Comparison of ENCODE assay signal across 8 cellular contexts in genomic region chr13:73767747-73768315, GRCh38.
DNase-seq lines count a peak whose midpoint lies in the region; ATAC-seq and TF ChIP-seq lines count a peak whose summit lies in the region.

No MANE protein-coding gene starts in this region.

- TF ChIP-seq POLR2A in lower leg skin (IDR thresholded peaks at IDR 0.05) = no peak

- H3K27ac Mint-ChIP-seq in neural crest cell (ENCODE audit: unreplicated experiment) = peak overlapping the region; percentile 89

- no peaks in the 10 kb centered on the region for H3K27me3 Mint-ChIP-seq in neural crest cell (ENCODE audit: low read depth)

- no peak overlapping the region for H3K27ac ChIP-seq in RWPE2 (ENCODE audit: poor library complexity, severe bottlenecking)

- ATAC-seq in GM18907 (IDR thresholded peaks at IDR 0.05; ENCODE audit: unreplicated experiment) = peak; percentile 32
- no peak for ATAC-seq in RWPE2 (ENCODE audit: low read depth)
- no peak for ATAC-seq in GM21737 (IDR thresholded peaks at IDR 0.05; ENCODE audit: unreplicated experiment)

- peaks cover 47% of the 10 kb centered on the region for H3K4me1 Mint-ChIP-seq in neural crest cell

- CTCF ChIA-PET in AG04449 (lab: Yijun Ruan, JAX) = interaction anchor here (0.8 to 2.5 kb wide), 10 partner anchors 11 to 1452 kb away, joined by 3 to 8 read pairs (median 6); no protein-coding TSS in a partner anchor

- peaks cover 8% of the 10 kb centered on the region for H3K36me3 Mint-ChIP-seq in neural crest cell (ENCODE audit: low read depth)

- no peaks in the 10 kb centered on the region; the same call in 1 of the 2 replicates for H3K36me3 ChIP-seq in RWPE2 (ENCODE audit: low read depth)

- no peak overlapping the region for H3K4me3 Mint-ChIP-seq in neural crest cell

- no peaks in the 10 kb centered on the region for H3K9me3 ChIP-seq in RWPE2 (ENCODE audit: severe bottlenecking)

- 88 to 89% methylated on average over 4 of the region's 4 CpGs for WGBS in lower leg skin, 2 donors

- no peaks in the 10 kb centered on the region for H3K27me3 ChIP-seq in RWPE2 (ENCODE audit: insufficient read depth, poor library complexity, severe bottlenecking)

- H3K9me3 Mint-ChIP-seq in neural crest cell = peaks cover 3% of the 10 kb centered on the region

- DNase-seq in AG04449 (ENCODE audit: low read depth, low spot score) (no peak), RWPE2 (ENCODE audit: low spot score) (no peak), choroid plexus epithelial cell (ENCODE audit: low read depth) (no peak), neural crest cell (ENCODE audit: low read depth, low spot score) (peak; percentile 3), lower leg skin (ENCODE audit: low spot score in 2 of 2) (no peak), NCI-H774 (lab: John Stamatoyannopoulos, UW) (no peak)

- H3K4me3 ChIP-seq in AG04449 (ENCODE audit: low read depth, low read length) = no peak overlapping the region
- no peak overlapping the region for H3K4me3 ChIP-seq in RWPE2 (ENCODE audit: severe bottlenecking)
- H3K4me3 ChIP-seq in choroid plexus epithelial cell (ENCODE audit: low read depth, low read length) = no peak overlapping the region
- H3K4me3 ChIP-seq in lower leg skin (ENCODE audit: low read depth, poor library complexity, severe bottlenecking) = no peak overlapping the region

- peak; percentile 28 for TF ChIP-seq CTCF in AG04449 (IDR thresholded peaks at IDR 0.05; ENCODE audit: insufficient read depth, low read length, missing control alignments)
- TF ChIP-seq CTCF in RWPE2 (IDR thresholded peaks at IDR 0.05; ENCODE audit: poor library complexity, severe bottlenecking) = peak; percentile 23
- peak; percentile 60 for TF ChIP-seq CTCF in choroid plexus epithelial cell (conservative IDR thresholded peaks at IDR 0.05; ENCODE audit: low read depth, low read length)
- peak; percentile 56 for TF ChIP-seq CTCF in neural crest cell (conservative IDR thresholded peaks at IDR 0.05)
- no peak for TF ChIP-seq CTCF in lower leg skin (IDR thresholded peaks at IDR 0.05)

- POLR2A ChIA-PET in AG04449 (lab: Yijun Ruan, JAX) = no interaction called here

- no peaks in the 10 kb centered on the region for H3K4me1 ChIP-seq in RWPE2 (ENCODE audit: insufficient read depth, poor library complexity, severe bottlenecking)

- intact Hi-C loops in lower leg skin (cut with DNase I; ENCODE audit: low total_unique reads) = loop anchor here (10.0 kb wide), 1 partner anchor 1457 kb away; no protein-coding TSS in a partner anchor

Comparison
In these comparisons a context has a peak if more than half of its experiments do, and no peak if none do; other contexts are left out.
1. CTCF ChIP-seq: peak in AG04449 (single experiment), RWPE2 (single experiment), choroid plexus epithelial cell (single experiment) and neural crest cell (single experiment); none in lower leg skin (0 of 3).